Comparison of ENCODE assay signal across 1 cellular context in the genomic region with DNA sequence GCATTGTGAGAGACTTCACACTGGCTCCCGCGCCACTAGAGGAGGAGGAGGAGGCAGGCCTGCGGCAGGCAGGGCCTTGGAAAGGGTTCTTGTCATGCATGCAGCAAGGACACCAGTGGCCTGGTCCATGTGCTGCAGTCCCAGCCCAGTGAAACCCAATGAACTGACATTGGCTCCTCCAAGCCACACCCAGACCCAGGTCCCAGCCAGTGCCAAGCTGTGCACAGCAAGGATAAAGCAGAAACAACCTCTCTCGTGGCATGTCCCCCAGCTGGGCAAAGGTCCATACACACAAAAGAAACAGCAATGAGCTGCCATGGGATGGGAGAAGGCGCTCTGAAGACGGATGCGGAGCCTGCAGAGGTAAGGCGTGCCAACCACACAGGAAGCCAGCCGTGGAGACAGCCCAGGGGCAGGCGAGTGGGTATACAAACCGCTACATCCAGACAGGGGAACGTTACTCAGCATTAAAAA.
TF ChIP-seq lines count a peak whose summit lies in the region.

No MANE protein-coding gene starts in this region.

TF ChIP-seq in HepG2, 621 proteins besides CTCF, POLR2A, EP300 and RAD21 (continued from another document):
- TF ChIP-seq, protein P1, sequence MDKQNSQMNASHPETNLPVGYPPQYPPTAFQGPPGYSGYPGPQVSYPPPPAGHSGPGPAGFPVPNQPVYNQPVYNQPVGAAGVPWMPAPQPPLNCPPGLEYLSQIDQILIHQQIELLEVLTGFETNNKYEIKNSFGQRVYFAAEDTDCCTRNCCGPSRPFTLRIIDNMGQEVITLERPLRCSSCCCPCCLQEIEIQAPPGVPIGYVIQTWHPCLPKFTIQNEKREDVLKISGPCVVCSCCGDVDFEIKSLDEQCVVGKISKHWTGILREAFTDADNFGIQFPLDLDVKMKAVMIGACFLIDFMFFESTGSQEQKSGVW (CRISPR knock-in tag; IDR thresholded peaks at IDR 0.05; ENCODE audit: borderline replicate concordance): no peak
- TF ChIP-seq RXRB (CRISPR knock-in tag; IDR thresholded peaks at IDR 0.05; ENCODE audit: borderline replicate concordance): no peak
- TF ChIP-seq, protein P2, sequence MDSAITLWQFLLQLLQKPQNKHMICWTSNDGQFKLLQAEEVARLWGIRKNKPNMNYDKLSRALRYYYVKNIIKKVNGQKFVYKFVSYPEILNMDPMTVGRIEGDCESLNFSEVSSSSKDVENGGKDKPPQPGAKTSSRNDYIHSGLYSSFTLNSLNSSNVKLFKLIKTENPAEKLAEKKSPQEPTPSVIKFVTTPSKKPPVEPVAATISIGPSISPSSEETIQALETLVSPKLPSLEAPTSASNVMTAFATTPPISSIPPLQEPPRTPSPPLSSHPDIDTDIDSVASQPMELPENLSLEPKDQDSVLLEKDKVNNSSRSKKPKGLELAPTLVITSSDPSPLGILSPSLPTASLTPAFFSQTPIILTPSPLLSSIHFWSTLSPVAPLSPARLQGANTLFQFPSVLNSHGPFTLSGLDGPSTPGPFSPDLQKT (CRISPR knock-in tag; IDR thresholded peaks at IDR 0.05; ENCODE audit: borderline replicate concordance): no peak
